ENCODE assay signal across 12 cellular contexts in the genomic region with DNA sequence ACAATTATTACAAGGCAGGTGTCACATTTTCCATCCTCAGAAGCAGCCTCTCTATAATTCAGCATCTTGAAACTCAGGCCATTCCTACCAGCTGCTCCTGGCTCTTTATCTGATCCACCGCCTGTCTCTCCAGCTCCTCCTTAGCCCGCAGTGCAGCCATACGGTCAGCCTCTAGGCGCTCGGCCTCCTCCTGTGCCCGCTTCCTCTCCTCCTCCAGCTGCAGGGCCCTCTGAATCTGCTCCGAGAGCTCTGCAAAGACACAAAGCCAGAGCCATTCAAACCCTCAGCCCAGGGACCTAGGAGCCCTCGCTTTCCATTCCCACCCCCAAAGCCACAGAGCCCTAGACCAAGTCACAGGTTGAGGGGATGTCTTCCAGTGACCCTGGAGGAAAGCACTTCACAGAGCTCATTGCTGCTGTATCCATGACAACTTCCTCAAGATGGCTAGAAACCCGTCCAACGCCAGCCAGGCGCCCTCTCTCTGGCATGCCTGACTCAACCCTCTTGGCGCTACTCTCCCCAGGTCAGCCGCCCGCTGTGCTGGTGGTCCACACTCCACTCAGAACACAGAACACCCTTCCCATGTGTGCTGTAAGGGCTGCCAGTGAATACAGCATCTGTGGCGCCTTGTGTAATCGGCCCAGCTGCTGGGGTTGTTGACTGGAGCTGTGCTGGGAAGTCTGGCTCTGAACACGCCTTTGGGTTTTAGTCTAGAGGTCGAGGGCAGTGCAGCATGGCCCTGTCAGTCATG. TPM values are rescaled to one million over a fixed set of nuclear protein-coding genes. Genes with fewer than 3 reads are reported as not detected.
DNase-seq lines count a peak whose midpoint lies in the region; ATAC-seq, FAIRE-seq and TF ChIP-seq lines count a peak whose summit lies in the region.
"Had no signal": no experiment of that assay in that cellular context is flagged by ENCODE, and none has a peak within 500 bp of the region (broad histone marks: within the 10 kb centered on the region; RNA-seq: fewer than 3 reads in every experiment).

No MANE protein-coding gene starts in this region.

- no peak overlapping the region for H4K5ac ChIP-seq in H1 (ENCODE audit: insufficient read length, low read depth, low read length)

- peaks cover 53% of the 10 kb centered on the region for H3F3A ChIP-seq in GM23338 (replicated peaks; ENCODE audit: low read depth)

- H2AFZ ChIP-seq in GM23338 (no peak overlapping the region), H1 (ENCODE audit: low read length) (no peak overlapping the region), osteoblast (ENCODE audit: low read length) (no peak overlapping the region)

- no peak overlapping the region; the same call in 2 of the 3 replicates for H3K4me3 Mint-ChIP-seq in GM23338

- 93% methylated on average over 18 of the region's 18 CpGs; no CpG with 5 or more reads in 1 of the 2 experiments for WGBS in H1 (ENCODE audit: extremely low coverage in 1 of 2, insufficient coverage in 1 of 2, insufficient read length in 1 of 2, insufficient replicate concordance in 2 of 2, low coverage in 1 of 2, low lambda C conversion rate in 2 of 2, missing lambda C conversion rate in 1 of 2), 2 experiments
- WGBS in esophagus muscularis mucosa: 90% methylated on average over 17 of the region's 18 CpGs

- peaks cover 40% of the 10 kb centered on the region for H3K27me3 Mint-ChIP-seq in GM23338 (ENCODE audit: insufficient read depth, low read depth, poor library complexity)

- no peak overlapping the region for H2AK5ac ChIP-seq in H1 (ENCODE audit: low read depth, low read length)

- H3K4ac ChIP-seq in H1 (replicated peaks; ENCODE audit: insufficient read length, low read depth, low read length): no peak overlapping the region

- H3K27ac ChIP-seq in GM23338 (ENCODE audit: low read depth) (peak overlapping the region; percentile 78), H1 (ENCODE audit: low read depth, low read length) (no peak overlapping the region), osteoblast (ENCODE audit: low read depth, low read length) (no peak overlapping the region), esophagus muscularis mucosa (replicated peaks in 1 of 4) (peak overlapping the region in 1 of 4 donors; percentile 6)
- H3K27ac ChIP-seq: SJSA1, spleen had no signal

- no peak overlapping the region for H2BK120ac ChIP-seq in H1 (replicated peaks; ENCODE audit: low read depth, low read length)

- no peak for TF ChIP-seq RAD21 in H1 (IDR thresholded peaks at IDR 0.05 in 1 of 2, conservative IDR thresholded peaks at IDR 0.05 in 1 of 2; ENCODE audit: low read depth in 2 of 2, low read length in 2 of 2)

- peak overlapping the region; percentile 10; the same call in 1 of the 2 replicates for H3K27ac Mint-ChIP-seq in GM23338

- H3K18ac ChIP-seq in H1 (ENCODE audit: extremely low read depth, low read length): no peak overlapping the region

- H3K79me1 ChIP-seq in H1 (ENCODE audit: low read depth, low read length): peaks cover 6% of the 10 kb centered on the region; the same call in 1 of the 2 replicates

- H3K4me3 ChIP-seq in GM23338 (no peak overlapping the region), H1 (ENCODE audit: extremely low read depth in 1 of 4, insufficient read depth in 2 of 4, low read depth in 3 of 4, low read length in 4 of 4) (no peak overlapping the region), osteoblast (ENCODE audit: insufficient read depth, low read length) (no peak overlapping the region), esophagus muscularis mucosa (no peak overlapping the region)
- H3K4me3 ChIP-seq: SJSA1, spleen had no signal

- no peak overlapping the region for H3K14ac ChIP-seq in H1 (ENCODE audit: insufficient read length)

- H3K9ac ChIP-seq in H1 (replicated peaks in 1 of 4; ENCODE audit: extremely low read depth in 1 of 4, low read depth in 3 of 4, low read length in 3 of 4): no peak overlapping the region

- intact Hi-C loops in esophagus muscularis mucosa (cut with DNase I): no loop called here

- H3K9me3 Mint-ChIP-seq in GM23338: no peaks in the 10 kb centered on the region

- H3K4me1 ChIP-seq in GM23338 (ENCODE audit: insufficient read depth) (peaks cover 8% of the 10 kb centered on the region; the same call in 1 of the 2 replicates), H1 (replicated peaks in 1 of 4; ENCODE audit: control insufficient read depth in 3 of 4, insufficient read depth in 4 of 4, low read length in 3 of 4) (peaks cover 0 to 5% (median 0%) of the 10 kb centered on the region in 4 experiments; a peak in 2 of 7 replicates), osteoblast (ENCODE audit: insufficient read depth, low read length) (no peaks in the 10 kb centered on the region), esophagus muscularis mucosa (peaks cover 0 to 17% (median 4%) of the 10 kb centered on the region in 4 donors)
- H3K4me1 ChIP-seq: SJSA1 had no signal

- FAIRE-seq in H1 (lab: Jason Lieb, UNC): no peak
- FAIRE-seq: H54 had no signal

- ATAC-seq in GM23338 (no peak), GM21447 (IDR thresholded peaks at IDR 0.05; ENCODE audit: unreplicated experiment) (no peak), HG03442 (IDR thresholded peaks at IDR 0.05; ENCODE audit: unreplicated experiment) (no peak)

- TF ChIP-seq EP300 in H1 (IDR thresholded peaks at IDR 0.05; ENCODE audit: borderline replicate concordance in 1 of 2, low read depth in 2 of 2, low read length in 2 of 2): no peak
- no peak for TF ChIP-seq EP300 in esophagus muscularis mucosa (IDR thresholded peaks at IDR 0.05)

- no peak overlapping the region; the same call in 1 of the 2 replicates for H2BK5ac ChIP-seq in H1 (ENCODE audit: low read depth, low read length)

- H4K8ac ChIP-seq in H1 (ENCODE audit: extremely low read depth, insufficient read depth, low read length): peak overlapping the region; percentile 62

- H3K79me2 ChIP-seq in GM23338 (replicated peaks; ENCODE audit: insufficient read depth) (no peaks in the 10 kb centered on the region; the same call in 1 of the 2 replicates), H1 (ENCODE audit: control insufficient read depth in 1 of 2, insufficient read depth in 2 of 2, low read length in 2 of 2) (peaks cover 0 to 13% of the 10 kb centered on the region in 2 experiments; a peak in 1 of 4 replicates), osteoblast (ENCODE audit: insufficient read depth, low read length) (peaks cover 2% of the 10 kb centered on the region)

- H3K4me1 Mint-ChIP-seq in GM23338: peaks cover 40% of the 10 kb centered on the region

- CTCF ChIA-PET in H1 (lab: Charles Lee; ENCODE audit: partially characterized antibody): interaction anchor here (0.5 to 3.6 kb wide), 17 partner anchors 9 to 202 kb away, joined by 3 to 19 read pairs (median 5); no protein-coding TSS in a partner anchor

- peaks cover 99% of the 10 kb centered on the region for H3K36me3 Mint-ChIP-seq in GM23338 (ENCODE audit: low read depth)

- H2BK15ac ChIP-seq in H1 (ENCODE audit: low read length): no peak overlapping the region

- no peaks in the 10 kb centered on the region for H3K27me3 ChIP-seq in GM23338 (ENCODE audit: insufficient read depth)
- no peaks in the 10 kb centered on the region for H3K27me3 ChIP-seq in H1 (replicated peaks in 1 of 4; ENCODE audit: control insufficient read depth in 3 of 4, extremely low read depth in 1 of 4, insufficient read depth in 3 of 4, low read length in 3 of 4)
- no peaks in the 10 kb centered on the region for H3K27me3 ChIP-seq in osteoblast (ENCODE audit: insufficient read depth, low read length)
- H3K27me3 ChIP-seq in esophagus muscularis mucosa: no peaks in the 10 kb centered on the region
- H3K27me3 ChIP-seq: SJSA1, spleen had no signal

- no peak overlapping the region for H3K56ac ChIP-seq in H1 (replicated peaks; ENCODE audit: insufficient read length, low read depth, low read length)

- no peak overlapping the region for H2BK12ac ChIP-seq in H1 (ENCODE audit: low read depth, low read length)

- TF ChIP-seq POLR2A in H1 (IDR thresholded peaks at IDR 0.05; ENCODE audit: control extremely low read depth in 1 of 2, low read depth in 2 of 2, low read length in 2 of 2) (no peak), esophagus muscularis mucosa (IDR thresholded peaks at IDR 0.05; ENCODE audit: low read depth) (no peak)

- no peak overlapping the region for H4K91ac ChIP-seq in H1 (replicated peaks; ENCODE audit: insufficient read length, low read length)

- no peak overlapping the region for H2BK20ac ChIP-seq in H1 (ENCODE audit: low read length)

- H3K9me3 ChIP-seq in H1 (ENCODE audit: insufficient read depth in 2 of 2, low read depth in 1 of 2, low read length in 1 of 2) (no peaks in the 10 kb centered on the region), osteoblast (ENCODE audit: low read depth, low read length) (no peaks in the 10 kb centered on the region), esophagus muscularis mucosa (no peaks in the 10 kb centered on the region)
- H3K9me3 ChIP-seq: SJSA1, spleen had no signal

- DNase-seq in GM23338 (ENCODE audit: low spot score) (no peak), NCI-H524 (lab: John Stamatoyannopoulos, UW) (peak; percentile 97 to 98), H1 (ENCODE audit: low read depth in 1 of 2, low spot score in 2 of 2) (no peak), osteoblast (ENCODE audit: insufficient read length, low spot score, missing footprints) (peak; percentile 52), foreskin melanocyte (no peak), esophagus muscularis mucosa (ENCODE audit: extremely low spot score) (no peak)
- DNase-seq: spleen, trophoblast cell had no signal

- H3K36me3 ChIP-seq in GM23338 (ENCODE audit: insufficient read depth) (peaks cover 73% of the 10 kb centered on the region), H1 (ENCODE audit: control insufficient read depth in 2 of 4, insufficient read depth in 4 of 4, low read length in 3 of 4) (peaks cover 61 to 99% (median 84%) of the 10 kb centered on the region in 4 experiments), osteoblast (ENCODE audit: insufficient read depth, low read length) (peaks cover 89% of the 10 kb centered on the region), esophagus muscularis mucosa (peaks cover 92 to 100% (median 97%) of the 10 kb centered on the region in 4 donors)

- H3K9me2 ChIP-seq in GM23338 (ENCODE audit: insufficient read depth): no peaks in the 10 kb centered on the region

- POLR2A ChIA-PET in H1 (lab: Charles Lee; ENCODE audit: partially characterized antibody): interaction anchor here (0.6 to 9.0 kb wide), 9 partner anchors 9 to 140 kb away, joined by 3 to 75 read pairs (median 4); no protein-coding TSS in a partner anchor

- H4K20me1 ChIP-seq in GM23338 (replicated peaks; ENCODE audit: insufficient read depth) (peaks cover 27% of the 10 kb centered on the region), H1 (replicated peaks in 1 of 2; ENCODE audit: control insufficient read depth in 1 of 2, insufficient read depth in 2 of 2, low read length in 2 of 2) (peaks cover 11 to 36% of the 10 kb centered on the region in 2 experiments), osteoblast (ENCODE audit: insufficient read depth, low read length) (peaks cover 8% of the 10 kb centered on the region)

- H3K23me2 ChIP-seq in H1 (ENCODE audit: low read depth, low read length): no peaks in the 10 kb centered on the region; the same call in 1 of the 2 replicates

- TF ChIP-seq CTCF in GM23338 (conservative IDR thresholded peaks at IDR 0.05; ENCODE audit: low read depth in 2 of 2) (no peak), H1 (IDR thresholded peaks at IDR 0.05; ENCODE audit: control extremely low read depth in 1 of 3, insufficient read depth in 1 of 3, low read depth in 1 of 3, low read length in 3 of 3) (no peak), osteoblast (IDR thresholded peaks at IDR 0.05; ENCODE audit: extremely low read depth, low read depth, low read length) (no peak), esophagus muscularis mucosa (IDR thresholded peaks at IDR 0.05) (no peak)

- H3K4me2 ChIP-seq in GM23338 (no peak overlapping the region), H1 (ENCODE audit: insufficient read depth in 1 of 2, low read depth in 2 of 2, low read length in 2 of 2) (no peak overlapping the region), osteoblast (ENCODE audit: insufficient read depth, low read length) (no peak overlapping the region)

- H3K23ac ChIP-seq in H1 (ENCODE audit: insufficient read length): no peak overlapping the region

RNA-seq across cellular contexts. Expression of a gene that starts 49.3 kb away (rescaled TPM):
- total RNA-seq in GM23338 (2014; rRNA removed; shearing (Covaris generic)): 208 and 209 TPM in 2 replicates
- 188 and 199 TPM in 2 replicates for polyA plus RNA-seq in GM23338 (2016; fragmentation: Nextera tagmentation; extraction: Ambion mirVana)
- total RNA-seq in H1 (2021; fragmentation: NEBNext Ultra II Directional; extraction: Animal tissue kit (Norgen Biotek cat#: 25700)): 286 and 287 TPM in 2 replicates
- polyA plus RNA-seq in H1 (2011; rRNA removed): 122 and 138 TPM in 2 replicates
- 180 TPM for polyA plus RNA-seq in H1 (2011; cell fraction: cytosol; rRNA removed)
- 214 TPM for polyA plus RNA-seq in H1 (2011; cell fraction: nucleus; rRNA removed)
- 182 to 212 TPM (median 197 TPM) in 4 replicates for polyA plus RNA-seq in H1 (2012, experiment 1 of 2)
- 94.1 TPM for polyA plus RNA-seq in H1 (2012, experiment 2 of 2)
- polyA plus RNA-seq in H1 (2013, experiment 1 of 2): 180 TPM
- 182 TPM for polyA plus RNA-seq in H1 (2013, experiment 2 of 2)
- polyA minus RNA-seq in H1 (2011; rRNA and poly(A)+ RNA removed): 153 and 157 TPM in 2 replicates
- polyA minus RNA-seq in H1 (2011; cell fraction: cytosol; rRNA and poly(A)+ RNA removed): 91.7 TPM
- 77.4 TPM for polyA minus RNA-seq in H1 (2011; cell fraction: nucleus; rRNA and poly(A)+ RNA removed)
- total RNA-seq in osteoblast: 69.8 and 89.4 TPM in 2 replicates
- total RNA-seq in esophagus muscularis mucosa: 100 to 1,000 TPM; 205 to 226 (median 212) TPM

Comparison
In these comparisons a context has a peak if more than half of its experiments do, and no peak if none do; other contexts are left out.
1. DNase-seq: peak in NCI-H524 (2 of 2) and osteoblast (single experiment); none in GM23338 (single experiment), H1 (0 of 2), foreskin melanocyte (single experiment) and esophagus muscularis mucosa (single experiment).